Comparison of ENCODE assay signal across 7 cellular contexts in the genomic region with DNA sequence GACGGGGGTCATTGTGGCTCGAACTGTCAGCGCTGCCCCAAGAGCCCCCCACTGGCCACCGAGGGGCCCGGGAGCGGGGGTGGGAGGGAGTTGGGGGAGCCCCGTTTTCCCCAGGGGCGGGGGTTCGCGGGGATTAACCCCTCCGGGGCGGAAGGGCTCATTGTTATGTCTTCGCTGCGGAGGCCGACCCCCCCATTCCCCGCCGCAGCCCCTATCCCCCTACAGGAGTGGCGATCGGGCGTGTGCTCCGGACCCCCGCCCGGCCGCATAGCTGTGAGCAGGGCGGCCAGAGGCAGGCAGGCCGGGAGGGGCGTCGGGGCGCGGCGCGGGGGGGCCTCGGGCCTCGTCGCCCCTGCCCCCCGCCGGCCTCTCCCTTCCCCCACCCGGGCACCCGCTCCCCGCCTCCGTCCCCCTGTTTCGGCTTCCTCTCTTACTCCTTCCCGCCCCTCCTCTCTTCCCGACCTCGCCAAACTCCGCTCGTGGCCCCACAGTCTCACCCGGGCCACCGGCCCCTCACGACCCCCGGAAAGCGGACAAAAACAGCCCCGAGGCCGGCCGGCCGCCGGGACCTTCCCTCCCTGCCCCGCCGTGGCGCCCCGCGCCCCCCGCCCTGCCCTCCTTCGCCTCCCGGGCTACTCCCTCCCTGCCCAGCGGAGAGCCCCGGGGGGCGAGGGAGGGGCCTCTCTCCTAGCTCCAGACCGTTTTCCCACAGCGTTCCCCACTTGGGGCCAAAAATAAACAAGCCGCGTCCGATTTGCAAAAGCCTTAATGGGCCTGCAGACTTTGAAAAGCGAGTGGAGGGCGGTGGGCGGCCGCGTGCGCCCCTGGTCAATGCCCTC. TPM values are rescaled to one million over a fixed set of nuclear protein-coding genes. Genes with fewer than 3 reads are reported as not detected.
DNase-seq lines count a peak whose midpoint lies in the region; ATAC-seq and TF ChIP-seq lines count a peak whose summit lies in the region.

No MANE protein-coding gene starts in this region.

- H3K4me2 ChIP-seq in mammary epithelial cell (ENCODE audit: insufficient read depth, low read depth, low read length) = peak overlapping the region; percentile 75

- ATAC-seq in GM18498 (IDR thresholded peaks at IDR 0.05; ENCODE audit: unreplicated experiment) (peak; percentile 9), HG02678 (IDR thresholded peaks at IDR 0.05; ENCODE audit: unreplicated experiment) (peak; percentile 2), RWPE2 (ENCODE audit: low read depth) (peak; percentile 8; the same call in 1 of the 3 replicates), HG03108 (IDR thresholded peaks at IDR 0.05; ENCODE audit: unreplicated experiment) (no peak)

- H3K4me3 Mint-ChIP-seq in immature natural killer cell = peak overlapping the region; percentile 94 to 98 (median 95)

- H3K4me3 ChIP-seq in RWPE2 (ENCODE audit: severe bottlenecking) (peak overlapping the region; percentile 79), mammary epithelial cell (replicated peaks in 1 of 3; ENCODE audit: insufficient read depth in 1 of 3, low read depth in 2 of 3, low read length in 3 of 3) (peak overlapping the region; percentile 63 to 76 (median 75))

- 0% methylated on average over 3 of the region's 79 CpGs for WGBS in mammary epithelial cell (ENCODE audit: low coverage, missing lambda C conversion rate)

- peaks cover 54% of the 10 kb centered on the region for H3K79me2 ChIP-seq in mammary epithelial cell (ENCODE audit: insufficient read depth, low read length)

- DNase-seq in RWPE2 (ENCODE audit: low spot score) = no peak
- no peak for DNase-seq in mammary epithelial cell
- DNase-seq in immature natural killer cell = no peak
- DNase-seq in stimulated activated CD4-positive, alpha-beta T cell treated with anti-CD3 and anti-CD28 coated beads, TNF-alpha, amount 100 ng/mL, for 4 hours (ENCODE audit: low read depth in 3 of 3) = peak in 2 of 3 experiments; percentile 8

- H4K20me1 ChIP-seq in mammary epithelial cell (ENCODE audit: insufficient read depth, low read length) = no peaks in the 10 kb centered on the region

- peak overlapping the region; percentile 55 to 95 (median 92) for H3K27ac Mint-ChIP-seq in immature natural killer cell

- peaks cover 11 to 22% (median 15%) of the 10 kb centered on the region in 3 donors for H3K27me3 Mint-ChIP-seq in immature natural killer cell (ENCODE audit: low read depth in 3 of 3)

- peaks cover 21% of the 10 kb centered on the region for H3K4me1 ChIP-seq in RWPE2 (ENCODE audit: insufficient read depth, poor library complexity, severe bottlenecking)
- H3K4me1 ChIP-seq in mammary epithelial cell (ENCODE audit: insufficient read depth, low read length) = peaks cover 13% of the 10 kb centered on the region

- H2AFZ ChIP-seq in mammary epithelial cell (ENCODE audit: low read depth, low read length) = peak overlapping the region; percentile 97

- H3K36me3 Mint-ChIP-seq in immature natural killer cell = no peaks in the 10 kb centered on the region

- peaks cover 12% of the 10 kb centered on the region for H3K36me3 ChIP-seq in RWPE2 (ENCODE audit: low read depth)
- no peaks in the 10 kb centered on the region for H3K36me3 ChIP-seq in mammary epithelial cell (ENCODE audit: insufficient read depth, low read length)

- peak overlapping the region; percentile 69 for H3K9ac ChIP-seq in mammary epithelial cell (ENCODE audit: insufficient read depth, low read length)

- dilution Hi-C loops in mammary epithelial cell (cut with HindIII; ENCODE audit: low sequenced_read_pairs) = no loop called here

- no peaks in the 10 kb centered on the region for H3K9me3 Mint-ChIP-seq in immature natural killer cell

- CTCF ChIA-PET in mammary epithelial cell (lab: Charles Lee; ENCODE audit: low non-redundant PET) = no interaction called here

- H3K9me3 ChIP-seq in RWPE2 (ENCODE audit: severe bottlenecking) = no peaks in the 10 kb centered on the region
- no peaks in the 10 kb centered on the region for H3K9me3 ChIP-seq in mammary epithelial cell (replicated peaks; ENCODE audit: insufficient read depth, low read length)

- no peaks in the 10 kb centered on the region for H3K27me3 ChIP-seq in RWPE2 (ENCODE audit: insufficient read depth, poor library complexity, severe bottlenecking)
- no peaks in the 10 kb centered on the region for H3K27me3 ChIP-seq in mammary epithelial cell (ENCODE audit: insufficient read depth, low read length)

- no TSS peak for BruUV-seq in mammary epithelial cell (replicated peaks; lab: Mats Ljungman, UMichigan)

- peaks cover 46 to 55% of the 10 kb centered on the region in 2 donors for H3K4me1 Mint-ChIP-seq in immature natural killer cell

- in situ Hi-C loops in mammary epithelial cell (cut with MboI; ENCODE audit: low sequenced_read_pairs in 2 of 2) = loop anchor here in 1 of 2 donors (25.0 kb wide), 1 partner anchor 619 kb away; no protein-coding TSS in a partner anchor

- intact Hi-C loops in mammary epithelial cell (cut with micrococcal nuclease) = no loop called here

- peak overlapping the region; percentile 73 for H3K27ac ChIP-seq in RWPE2 (ENCODE audit: poor library complexity, severe bottlenecking)
- peak overlapping the region; percentile 38 for H3K27ac ChIP-seq in mammary epithelial cell (ENCODE audit: insufficient read depth, low read depth, low read length)

- no peak for TF ChIP-seq CTCF in RWPE2 (IDR thresholded peaks at IDR 0.05; ENCODE audit: poor library complexity, severe bottlenecking)
- TF ChIP-seq CTCF in mammary epithelial cell (conservative IDR thresholded peaks at IDR 0.05 in 1 of 2, IDR thresholded peaks at IDR 0.05 in 1 of 2; ENCODE audit: extremely low read depth in 1 of 2, insufficient read depth in 1 of 2, low read depth in 1 of 2, low read length in 2 of 2) = no peak

RNA-seq across cellular contexts. Expression of gene UBE2E1, which starts 0.8 kb away (rescaled TPM):
- 10 to 100 TPM; 49.5 to 92.7 TPM for total RNA-seq in mammary epithelial cell
- polyA plus RNA-seq in mammary epithelial cell (115 TPM), immature natural killer cell (10 to 100 TPM; 18.0 to 43.9 (median 19.2) TPM)
- polyA minus RNA-seq in mammary epithelial cell = 45.1 TPM

Comparison
In these comparisons a context has a peak if more than half of its experiments do, and no peak if none do; other contexts are left out.
1. DNase-seq: peak in stimulated activated CD4-positive, alpha-beta T cell treated with anti-CD3 and anti-CD28 coated beads, TNF-alpha, amount 100 ng/mL, for 4 hours (2 of 3); none in RWPE2 (single experiment), mammary epithelial cell (single experiment) and immature natural killer cell (0 of 3).